ENCODE assay signal across 8 cellular contexts in genomic region chr1:154328318-154329151, GRCh38. TPM values are rescaled to one million over a fixed set of nuclear protein-coding genes. Genes with fewer than 3 reads are reported as not detected.
DNase-seq lines count a peak whose midpoint lies in the region; ATAC-seq and TF ChIP-seq lines count a peak whose summit lies in the region.

No MANE protein-coding gene starts in this region.

- 2 to 4% (median 3%) methylated on average over 40 to 76 of the region's 76 CpGs for WGBS in ovary, 3 donors
- 5% methylated on average over 35 of the region's 76 CpGs for WGBS in suprapubic skin

- H3K27me3 ChIP-seq in DOHH2 (ENCODE audit: control insufficient read depth, low read length), result peaks cover 73% of the 10 kb centered on the region
- H3K27me3 ChIP-seq in ovary, result no peaks in the 10 kb centered on the region
- peaks cover 5% of the 10 kb centered on the region for H3K27me3 ChIP-seq in suprapubic skin

- H3K27ac ChIP-seq in DOHH2 (ENCODE audit: low read depth, low read length) (no peak overlapping the region), ovary (peak overlapping the region; percentile 94), suprapubic skin (peak overlapping the region; percentile 93)

- H3K27ac Mint-ChIP-seq in activated naive CD4-positive, alpha-beta T cell treated with anti-CD3 and anti-CD28 coated beads, Interleukin-2, amount 50 U/mL, for 72 hours, result peak overlapping the region; percentile 60 to 95
- H3K27ac Mint-ChIP-seq in glutamatergic neuron (ENCODE audit: unreplicated experiment), result peak overlapping the region; percentile 85

- TF ChIP-seq CTCF in DOHH2 (IDR thresholded peaks at IDR 0.05; ENCODE audit: low read depth, low read length, poor library complexity, severe bottlenecking) (no peak), glutamatergic neuron (IDR thresholded peaks at IDR 0.05; ENCODE audit: partially characterized antibody, unreplicated experiment) (no peak), ovary (IDR thresholded peaks at IDR 0.05) (peak in 1 of 3 donors; percentile 12), suprapubic skin (IDR thresholded peaks at IDR 0.05) (no peak)

- peaks cover 29% of the 10 kb centered on the region for H3K4me1 Mint-ChIP-seq in glutamatergic neuron (ENCODE audit: low read depth, unreplicated experiment)

- peaks cover 8 to 18% of the 10 kb centered on the region in 2 donors for H3K36me3 Mint-ChIP-seq in activated naive CD4-positive, alpha-beta T cell treated with anti-CD3 and anti-CD28 coated beads, Interleukin-2, amount 50 U/mL, for 72 hours
- peaks cover 3% of the 10 kb centered on the region for H3K36me3 Mint-ChIP-seq in glutamatergic neuron (ENCODE audit: unreplicated experiment)

- no peaks in the 10 kb centered on the region for H3K36me3 ChIP-seq in DOHH2 (ENCODE audit: control insufficient read depth, low read length)
- no peaks in the 10 kb centered on the region for H3K36me3 ChIP-seq in ovary
- peaks cover 19% of the 10 kb centered on the region for H3K36me3 ChIP-seq in suprapubic skin

- peak overlapping the region; percentile 56 for H3K4me2 ChIP-seq in DOHH2 (ENCODE audit: low read length)

- no peaks in the 10 kb centered on the region for H3K9me3 Mint-ChIP-seq in activated naive CD4-positive, alpha-beta T cell treated with anti-CD3 and anti-CD28 coated beads, Interleukin-2, amount 50 U/mL, for 72 hours
- H3K9me3 Mint-ChIP-seq in glutamatergic neuron (ENCODE audit: unreplicated experiment), result peaks cover 8% of the 10 kb centered on the region

- H3K4me3 Mint-ChIP-seq in glutamatergic neuron (ENCODE audit: unreplicated experiment), result peak overlapping the region; percentile 87

- ATAC-seq in HG03354 (IDR thresholded peaks at IDR 0.05; ENCODE audit: poor library complexity, severe bottlenecking, unreplicated experiment), result peak; percentile 38
- peak; percentile 51 for ATAC-seq in SK-N-SH treated with all-trans-retinoic acid at 6 μM for 48 hours
- ATAC-seq in activated naive CD4-positive, alpha-beta T cell treated with anti-CD3 and anti-CD28 coated beads, Interleukin-2, amount 50 U/mL, for 72 hours, result peak; percentile 67 to 73
- ATAC-seq in HG02938 (IDR thresholded peaks at IDR 0.05; ENCODE audit: unreplicated experiment), result no peak

- H4K20me1 ChIP-seq in DOHH2 (ENCODE audit: control insufficient read depth, insufficient read depth, low read depth, low read length), result peaks cover 5% of the 10 kb centered on the region; the same call in 1 of the 2 replicates

- intact Hi-C loops in ovary (cut with DNase I), result loop anchor here in 1 of 4 donors (5.0 kb wide), 1 partner anchor 79 kb away; the partner anchor contains the start of gene IL6R

- peaks cover 17% of the 10 kb centered on the region for H3K27me3 Mint-ChIP-seq in glutamatergic neuron (ENCODE audit: unreplicated experiment)

- H3K4me1 ChIP-seq in DOHH2 (ENCODE audit: control insufficient read depth, low read length), result peaks cover 46% of the 10 kb centered on the region
- H3K4me1 ChIP-seq in ovary (ENCODE audit: insufficient read depth), result peaks cover 17% of the 10 kb centered on the region
- H3K4me1 ChIP-seq in suprapubic skin, result peaks cover 55% of the 10 kb centered on the region

- no peaks in the 10 kb centered on the region for H3K9me2 ChIP-seq in DOHH2 (replicated peaks; ENCODE audit: control insufficient read depth, low read length)

- no peaks in the 10 kb centered on the region for H3F3A ChIP-seq in DOHH2 (ENCODE audit: control insufficient read depth, insufficient read depth)

- TF ChIP-seq POLR2A in ovary (IDR thresholded peaks at IDR 0.05), result peak; percentile 44
- no peak for TF ChIP-seq POLR2A in suprapubic skin (IDR thresholded peaks at IDR 0.05)

- DNase-seq in activated naive CD4-positive, alpha-beta T cell treated with anti-CD3 and anti-CD28 coated beads, Interleukin-2, amount 50 U/mL, for 72 hours (ENCODE audit: low spot score in 2 of 2), result peak; percentile 84 to 85
- DNase-seq in glutamatergic neuron (peak; percentile 71), ovary (peak; percentile 86 to 94 (median 93)), suprapubic skin (ENCODE audit: low spot score in 2 of 2) (peak; percentile 93)

- H3K9me3 ChIP-seq in DOHH2 (ENCODE audit: control insufficient read depth, insufficient read depth, low read length) (no peaks in the 10 kb centered on the region), ovary (no peaks in the 10 kb centered on the region), suprapubic skin (no peaks in the 10 kb centered on the region)

- H3K4me3 ChIP-seq in DOHH2 (ENCODE audit: low read length), result peak overlapping the region; percentile 50
- H3K4me3 ChIP-seq in ovary, result peak overlapping the region; percentile 32
- H3K4me3 ChIP-seq in suprapubic skin, result peak overlapping the region; percentile 75

- H3K79me2 ChIP-seq in DOHH2 (ENCODE audit: control insufficient read depth, low read length), result no peaks in the 10 kb centered on the region

- TF ChIP-seq EP300 in ovary (IDR thresholded peaks at IDR 0.05) (no peak), suprapubic skin (IDR thresholded peaks at IDR 0.05) (no peak)

TF ChIP-seq in SK-N-SH treated with all-trans-retinoic acid at 6 μM for 48 hours, 23 proteins besides CTCF, POLR2A, EP300 and RAD21:
- TF ChIP-seq POU6F1 (CRISPR knock-in tag; IDR thresholded peaks at IDR 0.05; ENCODE audit: borderline replicate concordance, low read depth), result no peak
- TF ChIP-seq ZFP30 (CRISPR knock-in tag; IDR thresholded peaks at IDR 0.05), result no peak
- TF ChIP-seq ZNF565 (CRISPR knock-in tag; conservative IDR thresholded peaks at IDR 0.05; ENCODE audit: low read depth), result no peak
- no peak for TF ChIP-seq OSR1 (CRISPR knock-in tag; IDR thresholded peaks at IDR 0.05)
- TF ChIP-seq ZNF70 (CRISPR knock-in tag; IDR thresholded peaks at IDR 0.05), result no peak
- TF ChIP-seq ZNF8 (CRISPR knock-in tag; IDR thresholded peaks at IDR 0.05), result no peak
- TF ChIP-seq ZC3H10 (CRISPR knock-in tag; IDR thresholded peaks at IDR 0.05), result no peak
- TF ChIP-seq TOX (CRISPR knock-in tag; IDR thresholded peaks at IDR 0.05; ENCODE audit: borderline replicate concordance), result no peak
- TF ChIP-seq GLIS3 (CRISPR knock-in tag; IDR thresholded peaks at IDR 0.05), result no peak
- TF ChIP-seq CREB5 (CRISPR knock-in tag; IDR thresholded peaks at IDR 0.05; ENCODE audit: low read depth), result no peak
- no peak for TF ChIP-seq CSDC2 (CRISPR knock-in tag; IDR thresholded peaks at IDR 0.05)

RNA-seq across cellular contexts. Expression of gene ATP8B2, which starts 3.2 kb away (rescaled TPM):
- total RNA-seq in activated naive CD4-positive, alpha-beta T cell treated with anti-CD3 and anti-CD28 coated beads, Interleukin-2, amount 50 U/mL, for 72 hours, result 10 to 100 TPM; 48.0 to 56.1 TPM
- 68.7 TPM for total RNA-seq in glutamatergic neuron (ENCODE audit: unreplicated experiment)
- total RNA-seq in ovary, result 100 to 1,000 TPM in 1 of 7 donors, 10 to 100 TPM in 6; 59.7 to 112 (median 83.7) TPM
- 10 to 100 TPM; 53.0 to 54.7 TPM for polyA plus RNA-seq in ovary
- 10 to 100 TPM; 14.4 to 34.4 (median 22.0) TPM for total RNA-seq in suprapubic skin

RNA-seq across cellular contexts. Expression of gene AQP10, which starts 7.6 kb away (rescaled TPM):
- not detected for total RNA-seq in activated naive CD4-positive, alpha-beta T cell treated with anti-CD3 and anti-CD28 coated beads, Interleukin-2, amount 50 U/mL, for 72 hours
- total RNA-seq in glutamatergic neuron (ENCODE audit: unreplicated experiment) (not detected), ovary (1 to 10 TPM in 1 of 7 donors, under 1 TPM in 1, not detected in 5; 0.23 to 1.0 TPM), suprapubic skin (under 1 TPM in 1 of 4 donors, not detected in 3; 0.26 TPM)
- polyA plus RNA-seq in ovary, result under 1 TPM in 1 of 2 donors, not detected in 1; 0.13 TPM

RNA-seq across cellular contexts. Expression of gene HAX1, which starts 56.1 kb away (rescaled TPM):
- total RNA-seq in activated naive CD4-positive, alpha-beta T cell treated with anti-CD3 and anti-CD28 coated beads, Interleukin-2, amount 50 U/mL, for 72 hours, result 100 to 1,000 TPM; 147 to 198 TPM
- total RNA-seq in glutamatergic neuron (ENCODE audit: unreplicated experiment) (79.1 TPM), ovary (100 to 1,000 TPM in 2 of 7 donors, 10 to 100 TPM in 5; 67.2 to 134 (median 81.3) TPM), suprapubic skin (10 to 100 TPM; 66.0 to 88.3 (median 78.4) TPM)
- polyA plus RNA-seq in ovary, result 100 to 1,000 TPM in 1 of 2 donors, 10 to 100 TPM in 1; 90.1 to 198 TPM
